8 cellular contexts compared by ENCODE assay signal in genomic region chr7:141014523-141015395, GRCh38. TPM values are rescaled to one million over a fixed set of nuclear protein-coding genes. Genes with fewer than 3 reads are reported as not detected.
DNase-seq lines count a peak whose midpoint lies in the region; ATAC-seq, FAIRE-seq and TF ChIP-seq lines count a peak whose summit lies in the region.

TSS of gene MRPS33 (minus strand) at chr7:141014952. CDS start at chr7:141010633, 4,319 bp downstream.

- H3K9me3 ChIP-seq in heart left ventricle: peaks cover 0 to 4% (median 0%) of the 10 kb centered on the region in 12 donors

- intact Hi-C loops in heart left ventricle (cut with DNase I): loop anchor here in 8 of 10 donors (2.0 to 10.0 kb wide), 13 partner anchors 90 to 640 kb away; partner anchors contain the start of genes ADCK2 (in 5 of the 8), BRAF (in 5 of the 8) and NDUFB2 (in 1 of the 8)

- H3K27ac ChIP-seq in adipose tissue (ENCODE audit: low read depth, low read length) (no peak within 1 kb of the TSS), heart left ventricle (peak within 1 kb of the TSS; percentile 21 to 96 (median 90))

- H3K27ac Mint-ChIP-seq in T-cell (peak within 1 kb of the TSS; percentile 98 to 100), type B pancreatic cell (peak within 1 kb of the TSS; percentile 99)

- peaks cover 0 to 9% (median 6%) of the 10 kb centered on the region in 9 donors for H3K36me3 ChIP-seq in heart left ventricle

- peaks cover 36 to 42% (median 39%) of the 10 kb centered on the region in 3 donors for H3K4me1 Mint-ChIP-seq in T-cell
- H3K4me1 Mint-ChIP-seq in type B pancreatic cell (ENCODE audit: unreplicated experiment): peaks cover 26% of the 10 kb centered on the region

- H3K4me3 ChIP-seq in heart left ventricle: peak within 1 kb of the TSS; percentile 47 to 87 (median 66)

- peak; percentile 99 for FAIRE-seq in GM12892 (lab: Jason Lieb, UNC)

- peak within 1 kb of the TSS; percentile 82 to 98 (median 96) for H3K4me3 Mint-ChIP-seq in T-cell
- H3K4me3 Mint-ChIP-seq in type B pancreatic cell: peak within 1 kb of the TSS; percentile 100

- TF ChIP-seq POLR2A in GM12892 (IDR thresholded peaks at IDR 0.05; ENCODE audit: low read depth, low read length) (peak; percentile 98), heart left ventricle (IDR thresholded peaks at IDR 0.05) (peak in 1 of 2 donors; percentile 64)

- peaks cover 0 to 5% (median 0%) of the 10 kb centered on the region in 9 donors for H3K27me3 ChIP-seq in heart left ventricle

- H3K36me3 Mint-ChIP-seq in T-cell (peaks cover 7% of the 10 kb centered on the region), type B pancreatic cell (no peaks in the 10 kb centered on the region)

- WGBS in adipose tissue, 3 donors: 0 to 1% (median 1%) methylated on average over 47 of the region's 47 CpGs
- 0 to 1% (median 1%) methylated on average over 35 to 47 of the region's 47 CpGs for WGBS in heart left ventricle, 4 donors

- POLR2A ChIA-PET in T-cell (lab: Charles Lee): interaction anchor here (0.5 to 1.6 kb wide), 11 partner anchors 9 to 1770 kb away, joined by 3 to 23 read pairs (median 3); partner anchors contain the start of gene BRAF (in 1 of the 2)

- H3K27me3 Mint-ChIP-seq in T-cell: peaks cover 5 to 13% of the 10 kb centered on the region in 2 donors
- peaks cover 25% of the 10 kb centered on the region for H3K27me3 Mint-ChIP-seq in type B pancreatic cell

- peaks cover 0 to 4% (median 2%) of the 10 kb centered on the region in 3 donors for H3K9me3 Mint-ChIP-seq in T-cell
- no peaks in the 10 kb centered on the region for H3K9me3 Mint-ChIP-seq in type B pancreatic cell

- CTCF ChIA-PET in T-cell (lab: Charles Lee): interaction anchor here (0.5 to 5.1 kb wide), 14 partner anchors 9 to 722 kb away, joined by 3 to 107 read pairs (median 4); partner anchors contain the start of genes BRAF (in 1 of the 2), NDUFB2 (in 1 of the 2) and SLC37A3 (in 1 of the 2)

- peaks cover 0 to 19% (median 12%) of the 10 kb centered on the region in 12 donors for H3K4me1 ChIP-seq in heart left ventricle

- ATAC-seq in HG02852 (IDR thresholded peaks at IDR 0.05; ENCODE audit: unreplicated experiment): peak; percentile 99
- ATAC-seq in T-cell (replicated peaks in 1 of 4): peak; percentile 95 to 99 (median 98)
- peak; percentile 99 to 100 (median 100) for ATAC-seq in heart left ventricle

- DNase-seq in GM12892 (ENCODE audit: insufficient read length) (peak; percentile 86), NCI-H1436 treated with DMSO at 0.1 percent for 48 hours (lab: John Stamatoyannopoulos, UW) (peak; percentile 87), T-cell (peak; percentile 87 to 97 (median 94)), heart left ventricle (peak; percentile 95 to 98 (median 97)), pons (ENCODE audit: low spot score) (peak; percentile 98), type B pancreatic cell (ENCODE audit: extremely low spot score, unreplicated experiment) (peak; percentile 95)

- peak in 10 of 12 donors; percentile 13 to 80 (median 52) for TF ChIP-seq CTCF in heart left ventricle (IDR thresholded peaks at IDR 0.05)
- TF ChIP-seq CTCF in type B pancreatic cell (conservative IDR thresholded peaks at IDR 0.05): peak; percentile 64

RNA-seq across cellular contexts. Expression of gene MRPS33, which starts in this region (rescaled TPM):
- 140 TPM for polyA plus RNA-seq in GM12892 (2012; ENCODE audit: missing spikeins)
- total RNA-seq in T-cell (10 to 100 TPM; 24.2 to 45.5 (median 38.6) TPM), heart left ventricle (100 to 1,000 TPM in 6 of 9 donors, 10 to 100 TPM in 3; 43.7 to 137 (median 105) TPM), type B pancreatic cell (ENCODE audit: low replicate concordance) (58.1 and 74.6 TPM in 2 replicates)
- polyA plus RNA-seq in adipose tissue (10 to 100 TPM; 53.5 to 89.6 (median 75.2) TPM), heart left ventricle (100 to 1,000 TPM in 1 of 2 donors, 10 to 100 TPM in 1; 71.8 to 146 TPM)
